ENCODE assay signal across 1 cellular context in genomic region chr17:79785017-79785899, GRCh38.
A peak's percentile ranks its signal among the peaks of the same experiment; 100 is the strongest.
TF ChIP-seq lines count a peak whose summit lies in the region.

No MANE protein-coding gene starts in this region.

TF ChIP-seq in HepG2, 621 proteins besides CTCF, POLR2A, EP300 and RAD21:
- TF ChIP-seq, protein P1, sequence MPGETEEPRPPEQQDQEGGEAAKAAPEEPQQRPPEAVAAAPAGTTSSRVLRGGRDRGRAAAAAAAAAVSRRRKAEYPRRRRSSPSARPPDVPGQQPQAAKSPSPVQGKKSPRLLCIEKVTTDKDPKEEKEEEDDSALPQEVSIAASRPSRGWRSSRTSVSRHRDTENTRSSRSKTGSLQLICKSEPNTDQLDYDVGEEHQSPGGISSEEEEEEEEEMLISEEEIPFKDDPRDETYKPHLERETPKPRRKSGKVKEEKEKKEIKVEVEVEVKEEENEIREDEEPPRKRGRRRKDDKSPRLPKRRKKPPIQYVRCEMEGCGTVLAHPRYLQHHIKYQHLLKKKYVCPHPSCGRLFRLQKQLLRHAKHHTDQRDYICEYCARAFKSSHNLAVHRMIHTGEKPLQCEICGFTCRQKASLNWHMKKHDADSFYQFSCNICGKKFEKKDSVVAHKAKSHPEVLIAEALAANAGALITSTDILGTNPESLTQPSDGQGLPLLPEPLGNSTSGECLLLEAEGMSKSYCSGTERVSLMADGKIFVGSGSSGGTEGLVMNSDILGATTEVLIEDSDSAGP (CRISPR knock-in tag; IDR thresholded peaks at IDR 0.05; ENCODE audit: borderline replicate concordance) = peak; percentile 14; the same call in 1 of the 2 replicates
- TF ChIP-seq ZNF720 (CRISPR knock-in tag; IDR thresholded peaks at IDR 0.05) = no peak
- TF ChIP-seq POLR2AphosphoS5 (IDR thresholded peaks at IDR 0.05; ENCODE audit: low read depth, low read length) = peak; percentile 27; the same call in 1 of the 2 replicates
- TF ChIP-seq, protein P2, sequence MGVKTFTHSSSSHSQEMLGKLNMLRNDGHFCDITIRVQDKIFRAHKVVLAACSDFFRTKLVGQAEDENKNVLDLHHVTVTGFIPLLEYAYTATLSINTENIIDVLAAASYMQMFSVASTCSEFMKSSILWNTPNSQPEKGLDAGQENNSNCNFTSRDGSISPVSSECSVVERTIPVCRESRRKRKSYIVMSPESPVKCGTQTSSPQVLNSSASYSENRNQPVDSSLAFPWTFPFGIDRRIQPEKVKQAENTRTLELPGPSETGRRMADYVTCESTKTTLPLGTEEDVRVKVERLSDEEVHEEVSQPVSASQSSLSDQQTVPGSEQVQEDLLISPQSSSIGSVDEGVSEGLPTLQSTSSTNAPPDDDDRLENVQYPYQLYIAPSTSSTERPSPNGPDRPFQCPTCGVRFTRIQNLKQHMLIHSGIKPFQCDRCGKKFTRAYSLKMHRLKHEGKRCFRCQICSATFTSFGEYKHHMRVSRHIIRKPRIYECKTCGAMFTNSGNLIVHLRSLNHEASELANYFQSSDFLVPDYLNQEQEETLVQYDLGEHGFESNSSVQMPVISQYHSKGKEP (CRISPR knock-in tag; IDR thresholded peaks at IDR 0.05) = no peak
